In the genomic region with DNA sequence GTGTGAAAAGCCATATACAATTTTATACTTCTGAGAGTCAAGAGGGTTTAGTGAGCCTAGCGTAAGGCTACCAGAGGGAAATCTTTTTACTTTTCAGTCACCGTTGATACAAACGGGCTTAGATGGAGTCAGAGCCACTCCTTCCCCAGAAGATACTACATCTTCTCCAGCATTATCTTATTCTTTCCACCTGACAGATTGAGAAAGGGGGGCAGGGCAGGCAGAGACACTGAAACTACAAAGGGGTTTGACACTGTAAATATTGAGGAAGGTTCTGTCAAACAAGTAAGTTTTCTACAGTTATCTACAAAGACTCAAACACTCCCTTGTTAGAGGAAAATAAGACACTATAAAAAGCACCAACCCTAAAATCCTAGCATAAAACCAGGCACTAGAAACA, we compare ENCODE assay signal across 8 cellular contexts.
"Had no signal": no experiment of that assay in that cellular context is flagged by ENCODE, and none has a peak within 500 bp of the region (broad histone marks: within the 10 kb centered on the region; RNA-seq: fewer than 3 reads in every experiment).

No MANE protein-coding gene starts in this region.

- ATAC-seq: GM12878 had no signal

- H3K4me3 ChIP-seq: GM12878 had no signal

- FAIRE-seq: G401.6, GM12878, GM12891, GM12892, GM18507, GM19239 had no signal

- DNase-seq: GDM1, GF-D8 had no signal
